ENCODE assay signal across 8 cellular contexts in the genomic region with DNA sequence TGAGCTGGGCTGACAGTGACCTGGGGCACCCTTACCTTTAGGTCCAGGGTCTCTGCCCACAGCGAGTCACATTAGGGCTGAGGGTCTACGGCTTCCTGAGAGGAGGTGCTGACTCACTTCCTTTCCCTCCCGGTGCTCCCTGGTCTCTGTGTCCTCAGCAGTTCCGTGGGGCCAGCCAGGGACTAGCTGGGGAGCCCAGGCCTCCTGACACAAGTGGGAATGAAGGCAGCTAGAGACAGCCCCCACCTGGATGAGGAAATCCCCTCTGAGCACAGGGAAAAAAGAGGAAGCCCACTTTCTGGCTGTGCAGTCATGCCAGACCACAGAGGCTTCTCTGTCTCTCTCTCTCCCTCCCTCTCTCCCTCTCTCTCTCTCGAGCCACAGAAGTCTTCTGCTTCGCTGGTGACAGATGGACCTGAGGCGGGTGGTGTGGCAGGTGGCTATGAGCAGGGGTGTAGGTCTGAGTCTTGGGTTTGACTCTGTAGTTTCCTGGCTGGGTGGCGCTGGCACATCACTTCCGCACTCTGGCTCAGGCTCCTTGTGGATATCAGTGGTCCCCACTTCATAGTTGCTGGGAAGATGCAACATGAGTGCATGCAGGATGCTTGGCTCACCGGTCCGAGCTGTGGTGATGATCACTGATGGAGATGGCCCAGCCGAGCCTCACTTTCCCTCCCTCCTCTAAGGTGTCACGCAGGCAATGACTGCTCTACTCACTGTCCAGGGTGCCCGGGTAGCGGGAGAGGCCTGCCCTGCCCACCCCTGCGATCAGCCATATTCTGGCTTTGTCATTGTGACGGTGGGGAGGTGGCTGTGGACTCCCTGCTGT. TPM values are rescaled to one million over a fixed set of nuclear protein-coding genes. Genes with fewer than 3 reads are reported as not detected.
DNase-seq lines count a peak whose midpoint lies in the region; ATAC-seq and TF ChIP-seq lines count a peak whose summit lies in the region.

No MANE protein-coding gene starts in this region.

- H2BK5ac ChIP-seq in neuronal stem cell (ENCODE audit: low read length), result no peak overlapping the region

- H3K79me1 ChIP-seq in neuronal stem cell (ENCODE audit: low read depth, low read length), result peaks cover 13% of the 10 kb centered on the region

- peak; percentile 72 for DNase-seq in GM13977 (ENCODE audit: low spot score)
- DNase-seq in activated naive CD8-positive, alpha-beta T cell treated with anti-CD3 and anti-CD28 coated beads, Interleukin-2, amount 50 U/mL, for 24 hours, result no peak
- no peak for DNase-seq in neuronal stem cell (ENCODE audit: low spot score)
- DNase-seq in middle frontal gyrus (ENCODE audit: extremely low spot score, low spot score), result no peak
- no peak for DNase-seq in thyroid gland
- DNase-seq in BE2C, result no peak
- DNase-seq in coronary artery (ENCODE audit: low spot score), result no peak

- H2BK12ac ChIP-seq in neuronal stem cell (ENCODE audit: low read length), result no peak overlapping the region

- H3K4me3 ChIP-seq in neuronal stem cell (ENCODE audit: low read length in 2 of 2) (no peak overlapping the region), thyroid gland (replicated peaks in 1 of 3) (no peak overlapping the region), BE2C (ENCODE audit: low read depth, low read length) (no peak overlapping the region), coronary artery (no peak overlapping the region)

- H3K27ac ChIP-seq in neuronal stem cell (replicated peaks; ENCODE audit: low read length), result no peak overlapping the region
- no peak overlapping the region for H3K27ac ChIP-seq in thyroid gland
- no peak overlapping the region for H3K27ac ChIP-seq in coronary artery

- H3K4me3 Mint-ChIP-seq in activated naive CD8-positive, alpha-beta T cell treated with anti-CD3 and anti-CD28 coated beads, Interleukin-2, amount 50 U/mL, for 24 hours, result no peak overlapping the region

- no peaks in the 10 kb centered on the region for H3K27me3 ChIP-seq in neuronal stem cell (ENCODE audit: control insufficient read depth in 3 of 3, insufficient read depth in 3 of 3, low read depth in 1 of 3, low read length in 3 of 3)
- no peaks in the 10 kb centered on the region for H3K27me3 ChIP-seq in thyroid gland
- no peaks in the 10 kb centered on the region for H3K27me3 ChIP-seq in BE2C

- peaks cover 47% of the 10 kb centered on the region for H3K4me1 Mint-ChIP-seq in activated naive CD8-positive, alpha-beta T cell treated with anti-CD3 and anti-CD28 coated beads, Interleukin-2, amount 50 U/mL, for 24 hours

- H2AK5ac ChIP-seq in neuronal stem cell (ENCODE audit: low read depth, low read length), result no peak overlapping the region

- H3K18ac ChIP-seq in neuronal stem cell (ENCODE audit: low read length), result no peak overlapping the region

- no peak overlapping the region for H2BK120ac ChIP-seq in neuronal stem cell (ENCODE audit: low read depth, low read length)

- H3K27ac Mint-ChIP-seq in activated naive CD8-positive, alpha-beta T cell treated with anti-CD3 and anti-CD28 coated beads, Interleukin-2, amount 50 U/mL, for 24 hours, result peak overlapping the region; percentile 53

- in situ Hi-C loops in GM13977 (cut with MboI; ENCODE audit: low pct_unique_long_range_greater_than_20kb, low sequenced_read_pairs, unreplicated experiment), result no loop called here

- H4K8ac ChIP-seq in neuronal stem cell (ENCODE audit: low read depth, low read length), result no peak overlapping the region

- TF ChIP-seq POLR2A in thyroid gland (IDR thresholded peaks at IDR 0.05), result no peak

- no peak overlapping the region for H3K4ac ChIP-seq in neuronal stem cell (ENCODE audit: low read length)

- no peak overlapping the region for H3K9ac ChIP-seq in neuronal stem cell (ENCODE audit: low read depth, low read length, poor library complexity)

- no peak overlapping the region for H3K4me2 ChIP-seq in neuronal stem cell (ENCODE audit: insufficient read depth, low read length, poor library complexity, severe bottlenecking)

- H3K14ac ChIP-seq in neuronal stem cell (ENCODE audit: low read length), result no peak overlapping the region

- intact Hi-C loops in thyroid gland (cut with DNase I), result no loop called here

- H3K4me1 ChIP-seq in neuronal stem cell (ENCODE audit: control insufficient read depth in 2 of 2, insufficient read depth in 1 of 2, low read depth in 1 of 2, low read length in 2 of 2) (peaks cover 6 to 11% of the 10 kb centered on the region in 2 donors), thyroid gland (peaks cover 9 to 18% of the 10 kb centered on the region in 2 donors), BE2C (no peaks in the 10 kb centered on the region)

- H2BK15ac ChIP-seq in neuronal stem cell (ENCODE audit: low read length), result no peak overlapping the region

- no peaks in the 10 kb centered on the region for H3K9me3 Mint-ChIP-seq in activated naive CD8-positive, alpha-beta T cell treated with anti-CD3 and anti-CD28 coated beads, Interleukin-2, amount 50 U/mL, for 24 hours

- no peak for TF ChIP-seq CTCF in GM13977 (IDR thresholded peaks at IDR 0.05; ENCODE audit: extremely low read depth, insufficient read depth, missing control alignments)
- no peak for TF ChIP-seq CTCF in thyroid gland (IDR thresholded peaks at IDR 0.05)
- no peak for TF ChIP-seq CTCF in BE2C (IDR thresholded peaks at IDR 0.05; ENCODE audit: low read depth, low read length)
- no peak for TF ChIP-seq CTCF in coronary artery (IDR thresholded peaks at IDR 0.05)

- no peak overlapping the region for H4K91ac ChIP-seq in neuronal stem cell (ENCODE audit: low read depth, low read length, poor library complexity)

- no peaks in the 10 kb centered on the region for H3K9me3 ChIP-seq in neuronal stem cell (replicated peaks in 1 of 2; ENCODE audit: control insufficient read depth in 2 of 2, insufficient read depth in 1 of 2, low read depth in 1 of 2, low read length in 2 of 2)
- H3K9me3 ChIP-seq in thyroid gland, result no peaks in the 10 kb centered on the region
- H3K9me3 ChIP-seq in BE2C, result no peaks in the 10 kb centered on the region

- ATAC-seq in HG03354 (IDR thresholded peaks at IDR 0.05; ENCODE audit: poor library complexity, severe bottlenecking, unreplicated experiment), result peak; percentile 50
- ATAC-seq in activated naive CD8-positive, alpha-beta T cell treated with anti-CD3 and anti-CD28 coated beads, Interleukin-2, amount 50 U/mL, for 24 hours, result no peak

- no peaks in the 10 kb centered on the region for H3K27me3 Mint-ChIP-seq in activated naive CD8-positive, alpha-beta T cell treated with anti-CD3 and anti-CD28 coated beads, Interleukin-2, amount 50 U/mL, for 24 hours

- H3K23ac ChIP-seq in neuronal stem cell (ENCODE audit: low read depth, low read length, poor library complexity), result peak overlapping the region; percentile 29

- no CpG with 5 or more reads among the region's 17 CpGs for WGBS in neuronal stem cell (ENCODE audit: extremely low coverage in 2 of 2, insufficient read length in 2 of 2, insufficient replicate concordance in 1 of 2), 2 donors
- 83 to 92% methylated on average over 12 to 17 of the region's 17 CpGs for WGBS in thyroid gland, 2 donors

- H3K36me3 Mint-ChIP-seq in activated naive CD8-positive, alpha-beta T cell treated with anti-CD3 and anti-CD28 coated beads, Interleukin-2, amount 50 U/mL, for 24 hours (ENCODE audit: low read depth), result no peaks in the 10 kb centered on the region

- H3K36me3 ChIP-seq in neuronal stem cell (replicated peaks in 1 of 2; ENCODE audit: control insufficient read depth in 2 of 2, insufficient read depth in 2 of 2, low read length in 2 of 2) (peaks cover 9 to 54% of the 10 kb centered on the region in 2 donors), thyroid gland (peaks cover 0 to 5% of the 10 kb centered on the region in 2 donors), BE2C (no peaks in the 10 kb centered on the region)

- H2AFZ ChIP-seq in neuronal stem cell (ENCODE audit: low read length), result no peak overlapping the region

RNA-seq across cellular contexts. Expression of a gene that starts 3.5 kb away (rescaled TPM):
- 11.4 TPM for polyA plus RNA-seq in neuronal stem cell (2013, experiment 1 of 2)
- polyA plus RNA-seq in neuronal stem cell (2013, experiment 2 of 2), result 11.4 TPM
- total RNA-seq in thyroid gland, result 10 to 100 TPM; 17.6 to 24.6 (median 17.8) TPM
- 9.0 TPM for polyA plus RNA-seq in BE2C (2012; ENCODE audit: insufficient read depth, insufficient read length, low read depth)

RNA-seq across cellular contexts. Expression of a gene that starts 3.6 kb away (rescaled TPM):
- polyA plus RNA-seq in neuronal stem cell (2013, experiment 1 of 2), result 43.2 TPM
- 43.8 TPM for polyA plus RNA-seq in neuronal stem cell (2013, experiment 2 of 2)
- 100 to 1,000 TPM in 2 of 4 donors, 10 to 100 TPM in 2; 70.8 to 136 (median 110) TPM for total RNA-seq in thyroid gland
- 36.5 TPM for polyA plus RNA-seq in BE2C (2012; ENCODE audit: insufficient read depth, insufficient read length, low read depth)

RNA-seq across cellular contexts. Expression of a gene that starts 27.0 kb away (rescaled TPM):
- 0.71 TPM for polyA plus RNA-seq in neuronal stem cell (2013, experiment 1 of 2)
- polyA plus RNA-seq in neuronal stem cell (2013, experiment 2 of 2), result 0.62 TPM
- 1 to 10 TPM; 1.8 to 3.5 (median 2.3) TPM for total RNA-seq in thyroid gland
- not detected for polyA plus RNA-seq in BE2C (2012; ENCODE audit: insufficient read depth, insufficient read length, low read depth)
